ENCODE assay signal across 1 cellular context in the genomic region with DNA sequence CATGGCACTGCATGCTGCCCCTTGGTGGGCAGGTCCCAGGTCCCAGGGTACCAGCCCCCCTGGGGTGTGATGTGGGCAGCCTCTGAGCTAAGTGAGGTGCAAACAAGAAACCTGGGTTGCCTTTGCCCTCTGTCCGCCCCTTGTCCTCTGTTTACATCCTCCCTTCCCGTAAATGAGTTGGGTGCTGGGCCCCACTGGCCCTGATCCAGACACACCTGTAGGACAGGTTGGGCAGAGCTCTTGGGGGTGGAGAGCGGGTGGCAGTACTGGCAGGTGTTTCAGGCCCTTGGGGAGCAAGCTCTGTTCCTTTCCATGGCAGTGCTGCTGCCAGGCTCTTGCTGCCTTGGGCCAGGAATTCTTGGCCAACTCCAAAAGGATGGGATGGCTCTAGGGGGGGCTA.
TF ChIP-seq lines count a peak whose summit lies in the region.

No MANE protein-coding gene starts in this region.

TF ChIP-seq in HepG2, 621 proteins besides CTCF, POLR2A, EP300 and RAD21 (continued from another document and continues in another):
- TF ChIP-seq, protein P1, sequence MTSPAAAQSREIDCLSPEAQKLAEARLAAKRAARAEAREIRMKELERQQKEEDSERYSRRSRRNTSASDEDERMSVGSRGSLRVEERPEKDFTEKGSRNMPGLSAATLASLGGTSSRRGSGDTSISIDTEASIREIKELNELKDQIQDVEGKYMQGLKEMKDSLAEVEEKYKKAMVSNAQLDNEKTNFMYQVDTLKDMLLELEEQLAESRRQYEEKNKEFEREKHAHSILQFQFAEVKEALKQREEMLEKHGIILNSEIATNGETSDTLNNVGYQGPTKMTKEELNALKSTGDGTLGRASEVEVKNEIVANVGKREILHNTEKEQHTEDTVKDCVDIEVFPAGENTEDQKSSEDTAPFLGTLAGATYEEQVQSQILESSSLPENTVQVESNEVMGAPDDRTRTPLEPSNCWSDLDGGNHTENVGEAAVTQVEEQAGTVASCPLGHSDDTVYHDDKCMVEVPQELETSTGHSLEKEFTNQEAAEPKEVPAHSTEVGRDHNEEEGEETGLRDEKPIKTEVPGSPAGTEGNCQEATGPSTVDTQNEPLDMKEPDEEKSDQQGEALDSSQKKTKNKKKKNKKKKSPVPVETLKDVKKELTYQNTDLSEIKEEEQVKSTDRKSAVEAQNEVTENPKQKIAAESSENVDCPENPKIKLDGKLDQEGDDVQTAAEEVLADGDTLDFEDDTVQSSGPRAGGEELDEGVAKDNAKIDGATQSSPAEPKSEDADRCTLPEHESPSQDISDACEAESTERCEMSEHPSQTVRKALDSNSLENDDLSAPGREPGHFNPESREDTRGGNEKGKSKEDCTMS (CRISPR knock-in tag; conservative IDR thresholded peaks at IDR 0.05), result no peak
- TF ChIP-seq ZFP41 (CRISPR knock-in tag; IDR thresholded peaks at IDR 0.05; ENCODE audit: borderline replicate concordance), result no peak
- TF ChIP-seq ZFX (CRISPR knock-in tag; IDR thresholded peaks at IDR 0.05; ENCODE audit: low read depth), result peak; percentile 20
- TF ChIP-seq MEF2D (CRISPR knock-in tag; IDR thresholded peaks at IDR 0.05), result peak; percentile 22; the same call in 1 of the 2 replicates
- TF ChIP-seq, protein P2, sequence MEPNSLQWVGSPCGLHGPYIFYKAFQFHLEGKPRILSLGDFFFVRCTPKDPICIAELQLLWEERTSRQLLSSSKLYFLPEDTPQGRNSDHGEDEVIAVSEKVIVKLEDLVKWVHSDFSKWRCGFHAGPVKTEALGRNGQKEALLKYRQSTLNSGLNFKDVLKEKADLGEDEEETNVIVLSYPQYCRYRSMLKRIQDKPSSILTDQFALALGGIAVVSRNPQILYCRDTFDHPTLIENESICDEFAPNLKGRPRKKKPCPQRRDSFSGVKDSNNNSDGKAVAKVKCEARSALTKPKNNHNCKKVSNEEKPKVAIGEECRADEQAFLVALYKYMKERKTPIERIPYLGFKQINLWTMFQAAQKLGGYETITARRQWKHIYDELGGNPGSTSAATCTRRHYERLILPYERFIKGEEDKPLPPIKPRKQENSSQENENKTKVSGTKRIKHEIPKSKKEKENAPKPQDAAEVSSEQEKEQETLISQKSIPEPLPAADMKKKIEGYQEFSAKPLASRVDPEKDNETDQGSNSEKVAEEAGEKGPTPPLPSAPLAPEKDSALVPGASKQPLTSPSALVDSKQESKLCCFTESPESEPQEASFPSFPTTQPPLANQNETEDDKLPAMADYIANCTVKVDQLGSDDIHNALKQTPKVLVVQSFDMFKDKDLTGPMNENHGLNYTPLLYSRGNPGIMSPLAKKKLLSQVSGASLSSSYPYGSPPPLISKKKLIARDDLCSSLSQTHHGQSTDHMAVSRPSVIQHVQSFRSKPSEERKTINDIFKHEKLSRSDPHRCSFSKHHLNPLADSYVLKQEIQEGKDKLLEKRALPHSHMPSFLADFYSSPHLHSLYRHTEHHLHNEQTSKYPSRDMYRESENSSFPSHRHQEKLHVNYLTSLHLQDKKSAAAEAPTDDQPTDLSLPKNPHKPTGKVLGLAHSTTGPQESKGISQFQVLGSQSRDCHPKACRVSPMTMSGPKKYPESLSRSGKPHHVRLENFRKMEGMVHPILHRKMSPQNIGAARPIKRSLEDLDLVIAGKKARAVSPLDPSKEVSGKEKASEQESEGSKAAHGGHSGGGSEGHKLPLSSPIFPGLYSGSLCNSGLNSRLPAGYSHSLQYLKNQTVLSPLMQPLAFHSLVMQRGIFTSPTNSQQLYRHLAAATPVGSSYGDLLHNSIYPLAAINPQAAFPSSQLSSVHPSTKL (CRISPR knock-in tag; IDR thresholded peaks at IDR 0.05), result peak; percentile 82
- TF ChIP-seq, protein P3, sequence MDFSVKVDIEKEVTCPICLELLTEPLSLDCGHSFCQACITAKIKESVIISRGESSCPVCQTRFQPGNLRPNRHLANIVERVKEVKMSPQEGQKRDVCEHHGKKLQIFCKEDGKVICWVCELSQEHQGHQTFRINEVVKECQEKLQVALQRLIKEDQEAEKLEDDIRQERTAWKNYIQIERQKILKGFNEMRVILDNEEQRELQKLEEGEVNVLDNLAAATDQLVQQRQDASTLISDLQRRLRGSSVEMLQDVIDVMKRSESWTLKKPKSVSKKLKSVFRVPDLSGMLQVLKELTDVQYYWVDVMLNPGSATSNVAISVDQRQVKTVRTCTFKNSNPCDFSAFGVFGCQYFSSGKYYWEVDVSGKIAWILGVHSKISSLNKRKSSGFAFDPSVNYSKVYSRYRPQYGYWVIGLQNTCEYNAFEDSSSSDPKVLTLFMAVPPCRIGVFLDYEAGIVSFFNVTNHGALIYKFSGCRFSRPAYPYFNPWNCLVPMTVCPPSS (IDR thresholded peaks at IDR 0.05), result no peak
- no peak for TF ChIP-seq ZNF747 (CRISPR knock-in tag; IDR thresholded peaks at IDR 0.05; ENCODE audit: borderline replicate concordance)
- TF ChIP-seq STAG1 (CRISPR knock-in tag; IDR thresholded peaks at IDR 0.05), result peak; percentile 7; the same call in 1 of the 2 replicates
- TF ChIP-seq, protein P4, sequence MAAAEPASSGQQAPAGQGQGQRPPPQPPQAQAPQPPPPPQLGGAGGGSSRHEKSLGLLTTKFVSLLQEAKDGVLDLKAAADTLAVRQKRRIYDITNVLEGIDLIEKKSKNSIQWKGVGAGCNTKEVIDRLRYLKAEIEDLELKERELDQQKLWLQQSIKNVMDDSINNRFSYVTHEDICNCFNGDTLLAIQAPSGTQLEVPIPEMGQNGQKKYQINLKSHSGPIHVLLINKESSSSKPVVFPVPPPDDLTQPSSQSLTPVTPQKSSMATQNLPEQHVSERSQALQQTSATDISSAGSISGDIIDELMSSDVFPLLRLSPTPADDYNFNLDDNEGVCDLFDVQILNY (CRISPR knock-in tag; conservative IDR thresholded peaks at IDR 0.05), result no peak
- TF ChIP-seq TEAD3 (CRISPR knock-in tag; optimal IDR thresholded peaks at IDR 0.05; ENCODE audit: borderline replicate concordance), result peak; percentile 5
- TF ChIP-seq, protein P5, sequence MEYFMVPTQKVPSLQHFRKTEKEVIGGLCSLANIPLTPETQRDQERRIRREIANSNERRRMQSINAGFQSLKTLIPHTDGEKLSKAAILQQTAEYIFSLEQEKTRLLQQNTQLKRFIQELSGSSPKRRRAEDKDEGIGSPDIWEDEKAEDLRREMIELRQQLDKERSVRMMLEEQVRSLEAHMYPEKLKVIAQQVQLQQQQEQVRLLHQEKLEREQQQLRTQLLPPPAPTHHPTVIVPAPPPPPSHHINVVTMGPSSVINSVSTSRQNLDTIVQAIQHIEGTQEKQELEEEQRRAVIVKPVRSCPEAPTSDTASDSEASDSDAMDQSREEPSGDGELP (IDR thresholded peaks at IDR 0.05; ENCODE audit: borderline replicate concordance, low read depth), result peak; percentile 55; the same call in 1 of the 2 replicates
- no peak for TF ChIP-seq NFE2L1 (CRISPR knock-in tag; IDR thresholded peaks at IDR 0.05; ENCODE audit: borderline replicate concordance)
- no peak for TF ChIP-seq ZNF790 (CRISPR knock-in tag; IDR thresholded peaks at IDR 0.05; ENCODE audit: borderline replicate concordance)
- TF ChIP-seq, protein P6, sequence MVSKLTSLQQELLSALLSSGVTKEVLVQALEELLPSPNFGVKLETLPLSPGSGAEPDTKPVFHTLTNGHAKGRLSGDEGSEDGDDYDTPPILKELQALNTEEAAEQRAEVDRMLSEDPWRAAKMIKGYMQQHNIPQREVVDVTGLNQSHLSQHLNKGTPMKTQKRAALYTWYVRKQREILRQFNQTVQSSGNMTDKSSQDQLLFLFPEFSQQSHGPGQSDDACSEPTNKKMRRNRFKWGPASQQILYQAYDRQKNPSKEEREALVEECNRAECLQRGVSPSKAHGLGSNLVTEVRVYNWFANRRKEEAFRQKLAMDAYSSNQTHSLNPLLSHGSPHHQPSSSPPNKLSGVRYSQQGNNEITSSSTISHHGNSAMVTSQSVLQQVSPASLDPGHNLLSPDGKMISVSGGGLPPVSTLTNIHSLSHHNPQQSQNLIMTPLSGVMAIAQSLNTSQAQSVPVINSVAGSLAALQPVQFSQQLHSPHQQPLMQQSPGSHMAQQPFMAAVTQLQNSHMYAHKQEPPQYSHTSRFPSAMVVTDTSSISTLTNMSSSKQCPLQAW (CRISPR knock-in tag; IDR thresholded peaks at IDR 0.05), result peak; percentile 65
- TF ChIP-seq ZNF749 (CRISPR knock-in tag; IDR thresholded peaks at IDR 0.05; ENCODE audit: borderline replicate concordance), result no peak
- TF ChIP-seq, protein P7, sequence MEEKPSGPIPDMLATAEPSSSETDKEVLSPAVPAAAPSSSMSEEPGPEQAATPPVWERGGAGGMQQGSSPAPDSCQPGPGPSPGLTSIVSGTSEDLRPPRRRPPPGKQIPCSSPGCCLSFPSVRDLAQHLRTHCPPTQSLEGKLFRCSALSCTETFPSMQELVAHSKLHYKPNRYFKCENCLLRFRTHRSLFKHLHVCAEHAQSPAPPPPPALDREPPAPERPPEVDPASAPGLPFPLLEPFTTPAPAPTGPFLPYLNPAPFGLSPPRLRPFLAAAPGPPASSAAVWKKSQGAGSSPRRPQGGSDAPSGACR (CRISPR knock-in tag; IDR thresholded peaks at IDR 0.05), result no peak
- TF ChIP-seq, protein P8, sequence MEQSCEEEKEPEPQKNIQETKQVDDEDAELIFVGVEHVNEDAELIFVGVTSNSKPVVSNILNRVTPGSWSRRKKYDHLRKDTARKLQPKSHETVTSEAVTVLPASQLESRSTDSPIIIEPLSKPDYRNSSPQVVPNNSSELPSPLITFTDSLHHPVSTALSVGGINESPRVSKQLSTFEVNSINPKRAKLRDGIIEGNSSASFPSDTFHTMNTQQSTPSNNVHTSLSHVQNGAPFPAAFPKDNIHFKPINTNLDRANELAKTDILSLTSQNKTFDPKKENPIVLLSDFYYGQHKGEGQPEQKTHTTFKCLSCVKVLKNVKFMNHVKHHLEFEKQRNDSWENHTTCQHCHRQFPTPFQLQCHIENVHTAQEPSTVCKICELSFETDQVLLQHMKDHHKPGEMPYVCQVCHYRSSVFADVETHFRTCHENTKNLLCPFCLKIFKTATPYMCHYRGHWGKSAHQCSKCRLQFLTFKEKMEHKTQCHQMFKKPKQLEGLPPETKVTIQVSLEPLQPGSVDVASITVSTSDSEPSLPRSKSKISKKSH (CRISPR knock-in tag; IDR thresholded peaks at IDR 0.05; ENCODE audit: borderline replicate concordance), result no peak
- peak; percentile 79 for TF ChIP-seq MED1 (CRISPR knock-in tag; IDR thresholded peaks at IDR 0.05)
- TF ChIP-seq, protein P9, sequence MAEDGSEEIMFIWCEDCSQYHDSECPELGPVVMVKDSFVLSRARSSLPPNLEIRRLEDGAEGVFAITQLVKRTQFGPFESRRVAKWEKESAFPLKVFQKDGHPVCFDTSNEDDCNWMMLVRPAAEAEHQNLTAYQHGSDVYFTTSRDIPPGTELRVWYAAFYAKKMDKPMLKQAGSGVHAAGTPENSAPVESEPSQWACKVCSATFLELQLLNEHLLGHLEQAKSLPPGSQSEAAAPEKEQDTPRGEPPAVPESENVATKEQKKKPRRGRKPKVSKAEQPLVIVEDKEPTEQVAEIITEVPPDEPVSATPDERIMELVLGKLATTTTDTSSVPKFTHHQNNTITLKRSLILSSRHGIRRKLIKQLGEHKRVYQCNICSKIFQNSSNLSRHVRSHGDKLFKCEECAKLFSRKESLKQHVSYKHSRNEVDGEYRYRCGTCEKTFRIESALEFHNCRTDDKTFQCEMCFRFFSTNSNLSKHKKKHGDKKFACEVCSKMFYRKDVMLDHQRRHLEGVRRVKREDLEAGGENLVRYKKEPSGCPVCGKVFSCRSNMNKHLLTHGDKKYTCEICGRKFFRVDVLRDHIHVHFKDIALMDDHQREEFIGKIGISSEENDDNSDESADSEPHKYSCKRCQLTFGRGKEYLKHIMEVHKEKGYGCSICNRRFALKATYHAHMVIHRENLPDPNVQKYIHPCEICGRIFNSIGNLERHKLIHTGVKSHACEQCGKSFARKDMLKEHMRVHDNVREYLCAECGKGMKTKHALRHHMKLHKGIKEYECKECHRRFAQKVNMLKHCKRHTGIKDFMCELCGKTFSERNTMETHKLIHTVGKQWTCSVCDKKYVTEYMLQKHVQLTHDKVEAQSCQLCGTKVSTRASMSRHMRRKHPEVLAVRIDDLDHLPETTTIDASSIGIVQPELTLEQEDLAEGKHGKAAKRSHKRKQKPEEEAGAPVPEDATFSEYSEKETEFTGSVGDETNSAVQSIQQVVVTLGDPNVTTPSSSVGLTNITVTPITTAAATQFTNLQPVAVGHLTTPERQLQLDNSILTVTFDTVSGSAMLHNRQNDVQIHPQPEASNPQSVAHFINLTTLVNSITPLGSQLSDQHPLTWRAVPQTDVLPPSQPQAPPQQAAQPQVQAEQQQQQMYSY (CRISPR knock-in tag; IDR thresholded peaks at IDR 0.05), result no peak
- TF ChIP-seq ZKSCAN1 (IDR thresholded peaks at IDR 0.05; ENCODE audit: low read length), result no peak
- TF ChIP-seq, protein P10, sequence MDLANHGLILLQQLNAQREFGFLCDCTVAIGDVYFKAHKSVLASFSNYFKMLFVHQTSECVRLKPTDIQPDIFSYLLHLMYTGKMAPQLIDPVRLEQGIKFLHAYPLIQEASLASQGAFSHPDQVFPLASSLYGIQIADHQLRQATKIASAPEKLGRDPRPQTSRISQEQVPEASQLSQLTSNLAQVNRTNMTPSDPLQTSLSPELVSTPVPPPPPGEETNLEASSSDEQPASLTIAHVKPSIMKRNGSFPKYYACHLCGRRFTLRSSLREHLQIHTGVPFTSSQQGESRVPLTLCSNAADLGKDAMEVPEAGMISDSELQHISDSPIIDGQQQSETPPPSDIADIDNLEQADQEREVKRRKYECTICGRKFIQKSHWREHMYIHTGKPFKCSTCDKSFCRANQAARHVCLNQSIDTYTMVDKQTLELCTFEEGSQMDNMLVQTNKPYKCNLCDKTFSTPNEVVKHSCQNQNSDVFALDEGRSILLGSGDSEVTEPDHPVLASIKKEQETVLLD (CRISPR knock-in tag; IDR thresholded peaks at IDR 0.05; ENCODE audit: low read depth), result no peak
- no peak for TF ChIP-seq NPAS2 (CRISPR knock-in tag; IDR thresholded peaks at IDR 0.05; ENCODE audit: borderline replicate concordance)
- TF ChIP-seq, protein P11, sequence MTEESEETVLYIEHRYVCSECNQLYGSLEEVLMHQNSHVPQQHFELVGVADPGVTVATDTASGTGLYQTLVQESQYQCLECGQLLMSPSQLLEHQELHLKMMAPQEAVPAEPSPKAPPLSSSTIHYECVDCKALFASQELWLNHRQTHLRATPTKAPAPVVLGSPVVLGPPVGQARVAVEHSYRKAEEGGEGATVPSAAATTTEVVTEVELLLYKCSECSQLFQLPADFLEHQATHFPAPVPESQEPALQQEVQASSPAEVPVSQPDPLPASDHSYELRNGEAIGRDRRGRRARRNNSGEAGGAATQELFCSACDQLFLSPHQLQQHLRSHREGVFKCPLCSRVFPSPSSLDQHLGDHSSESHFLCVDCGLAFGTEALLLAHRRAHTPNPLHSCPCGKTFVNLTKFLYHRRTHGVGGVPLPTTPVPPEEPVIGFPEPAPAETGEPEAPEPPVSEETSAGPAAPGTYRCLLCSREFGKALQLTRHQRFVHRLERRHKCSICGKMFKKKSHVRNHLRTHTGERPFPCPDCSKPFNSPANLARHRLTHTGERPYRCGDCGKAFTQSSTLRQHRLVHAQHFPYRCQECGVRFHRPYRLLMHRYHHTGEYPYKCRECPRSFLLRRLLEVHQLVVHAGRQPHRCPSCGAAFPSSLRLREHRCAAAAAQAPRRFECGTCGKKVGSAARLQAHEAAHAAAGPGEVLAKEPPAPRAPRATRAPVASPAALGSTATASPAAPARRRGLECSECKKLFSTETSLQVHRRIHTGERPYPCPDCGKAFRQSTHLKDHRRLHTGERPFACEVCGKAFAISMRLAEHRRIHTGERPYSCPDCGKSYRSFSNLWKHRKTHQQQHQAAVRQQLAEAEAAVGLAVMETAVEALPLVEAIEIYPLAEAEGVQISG (CRISPR knock-in tag; IDR thresholded peaks at IDR 0.05), result 0 out of 2 replicates have a peak, but pooled peaks have one; percentile 0
- no peak for TF ChIP-seq MATR3 (CRISPR knock-in tag; IDR thresholded peaks at IDR 0.05)
- TF ChIP-seq SMAD3 (CRISPR knock-in tag; IDR thresholded peaks at IDR 0.05), result peak; percentile 54; the same call in 1 of the 2 replicates
- TF ChIP-seq RXRA (CRISPR knock-in tag; IDR thresholded peaks at IDR 0.05), result peak; percentile 81; the same call in 1 of the 2 replicates
- TF ChIP-seq MZF1 (CRISPR knock-in tag; IDR thresholded peaks at IDR 0.05; ENCODE audit: borderline replicate concordance), result no peak
- no peak for TF ChIP-seq ZNF446 (CRISPR knock-in tag; IDR thresholded peaks at IDR 0.05)
- TF ChIP-seq ZNF256 (CRISPR knock-in tag; conservative IDR thresholded peaks at IDR 0.05), result no peak
- TF ChIP-seq FOXP1 (IDR thresholded peaks at IDR 0.05), result no peak
- peak; percentile 77 for TF ChIP-seq FOXP1 (CRISPR knock-in tag; IDR thresholded peaks at IDR 0.05)
